ENCODE assay signal across 39 cellular contexts in the genomic region with DNA sequence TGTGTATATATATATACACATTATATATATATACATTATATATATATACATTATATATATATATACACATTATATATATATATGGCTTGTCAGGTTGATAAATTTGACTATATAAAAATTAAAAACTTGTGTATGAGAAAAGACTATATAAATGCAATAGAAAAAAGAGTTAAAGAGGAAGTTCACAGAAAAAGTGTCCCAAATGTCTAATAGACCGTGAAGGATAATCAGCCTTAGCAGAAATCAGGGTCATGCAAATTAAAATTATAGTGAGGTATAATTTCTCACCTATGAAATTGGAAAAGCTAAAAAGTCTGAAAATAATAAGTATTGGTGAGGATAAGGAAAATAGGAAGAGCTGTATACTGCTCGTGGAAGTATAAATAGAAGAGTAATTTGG. TPM values are rescaled to one million over a fixed set of nuclear protein-coding genes. Genes with fewer than 3 reads are reported as not detected.
"Had no signal": no experiment of that assay in that cellular context is flagged by ENCODE, and none has a peak within 500 bp of the region (broad histone marks: within the 10 kb centered on the region; RNA-seq: fewer than 3 reads in every experiment).

No MANE protein-coding gene starts in this region.

- H3K4me3 Mint-ChIP-seq: activated naive CD4-positive, alpha-beta T cell treated with anti-CD3 and anti-CD28 coated beads for 36 hours; activated naive CD4-positive, alpha-beta T cell treated with anti-CD3 and anti-CD28 coated beads, Interleukin-2, amount 10 ng/mL, durations not matched to agents 7 days and 5 days; activated naive CD4-positive, alpha-beta T cell treated with anti-CD3 and anti-CD28 coated beads, Interleukin-2, amount 50 U/mL, for 24 hours; activated naive CD8-positive, alpha-beta T cell; activated naive CD8-positive, alpha-beta T cell treated with anti-CD3 and anti-CD28 coated beads for 36 hours; activated naive CD8-positive, alpha-beta T cell treated with anti-CD3 and anti-CD28 coated beads, Interleukin-2, amount 10 ng/mL, durations not matched to agents 7 days and 5 days; activated naive CD8-positive, alpha-beta T cell treated with anti-CD3 and anti-CD28 coated beads, Interleukin-2, amount 50 U/mL, for 24 hours; activated T-cell treated with anti-CD3 and anti-CD28 coated beads, Interleukin-2, amount 50 U/mL, for 24 hours; activated T-cell treated with anti-CD3 and anti-CD28 coated beads, Interleukin-2, amount 50 U/mL, for 4 hours; activated T-cell treated with anti-CD3 and anti-CD28 coated beads, Interleukin-2, amount 50 U/mL, for 72 hours; activated T-helper 1 cell treated with anti-CD3 and anti-CD28 coated beads, Interleukin-12 subunit alpha, Interleukin-12 subunit beta, Interleukin-2, Interleukin-4 antibody, amounts not matched to agents 30 ng/mL and 10 ng/mL and 1 ng/mL, durations not matched to agents 14 hours and 24 hours and 36 hours; activated T-helper 17 cell treated with anti-CD3 and anti-CD28 coated beads, Interleukin-2, amount 50 U/mL, for 72 hours; brain; central memory CD8-positive, alpha-beta T cell had no signal

- H3K4me3 ChIP-seq: adrenal gland, ascending aorta, body of pancreas, breast epithelium, cardiac muscle cell had no signal

- H3K36me3 ChIP-seq: adrenal gland, ascending aorta, brain microvascular endothelial cell, breast epithelium, cardiac muscle cell had no signal

- H3K27me3 ChIP-seq: adrenal gland, ascending aorta, body of pancreas, brain microvascular endothelial cell, breast epithelium, cardiac muscle cell had no signal

- ATAC-seq: activated naive CD4-positive, alpha-beta T cell treated with anti-CD3 and anti-CD28 coated beads, Interleukin-2, amount 50 U/mL, for 72 hours; activated naive CD8-positive, alpha-beta T cell treated with anti-CD3 and anti-CD28 coated beads, Interleukin-2, amount 50 U/mL, for 24 hours; activated T-cell treated with anti-CD3 and anti-CD28 coated beads, Interleukin-2, amount 50 U/mL, for 4 hours; activated T-cell treated with anti-CD3 and anti-CD28 coated beads, Interleukin-2, amount 50 U/mL, for 72 hours; activated T-helper 17 cell treated with anti-CD3 and anti-CD28 coated beads, Interleukin-2, amount 50 U/mL, for 72 hours; body of pancreas had no signal

- DNase-seq: activated effector memory CD4-positive, alpha-beta T cell treated with Interleukin-2 at 50 U/mL for 16 hours; activated gamma-delta T cell; activated gamma-delta T cell treated with Interleukin-2 at 50 U/mL for 16 hours; activated naive CD4-positive, alpha-beta T cell; activated naive CD4-positive, alpha-beta T cell treated with anti-CD3 and anti-CD28 coated beads for 36 hours; activated naive CD4-positive, alpha-beta T cell treated with anti-CD3 and anti-CD28 coated beads, Interleukin-2, amount 10 ng/mL, durations not matched to agents 7 days and 5 days; activated naive CD4-positive, alpha-beta T cell treated with anti-CD3 and anti-CD28 coated beads, Interleukin-2, amount 50 U/mL, for 16 hours; activated naive CD4-positive, alpha-beta T cell treated with Interleukin-2 at 50 U/mL for 16 hours; activated naive CD8-positive, alpha-beta T cell treated with anti-CD3 and anti-CD28 coated beads for 36 hours; activated naive CD8-positive, alpha-beta T cell treated with anti-CD3 and anti-CD28 coated beads, Interleukin-2, amount 10 ng/mL, durations not matched to agents 7 days and 5 days; activated naive CD8-positive, alpha-beta T cell treated with anti-CD3 and anti-CD28 coated beads, Interleukin-2, amount 50 U/mL, for 24 hours; activated T-cell treated with anti-CD3 and anti-CD28 coated beads, Interleukin-2, amount 50 U/mL, for 1 hour; activated T-cell treated with anti-CD3 and anti-CD28 coated beads, Interleukin-2, amount 50 U/mL, for 24 hours; activated T-cell treated with anti-CD3 and anti-CD28 coated beads, Interleukin-2, amount 50 U/mL, for 4 hours; activated T-cell treated with anti-CD3 and anti-CD28 coated beads, Interleukin-2, amount 50 U/mL, for 48 hours; activated T-cell treated with anti-CD3 and anti-CD28 coated beads, Interleukin-2, amount 50 U/mL, for 72 hours; adrenal gland; amniotic stem cell; amygdala; anterior cingulate cortex; body of pancreas; brain microvascular endothelial cell; caudate nucleus; central memory CD4-positive, alpha-beta T cell; cerebellar nuclear complex had no signal

- H3K27me3 Mint-ChIP-seq: activated T-helper 17 cell treated with anti-CD3 and anti-CD28 coated beads, Interleukin-2, amount 50 U/mL, for 72 hours had no signal

- H3K4me1 Mint-ChIP-seq: activated naive CD4-positive, alpha-beta T cell treated with anti-CD3 and anti-CD28 coated beads, Interleukin-2, amount 10 ng/mL, durations not matched to agents 7 days and 5 days; activated naive CD4-positive, alpha-beta T cell treated with anti-CD3 and anti-CD28 coated beads, Interleukin-2, amount 50 U/mL, for 24 hours; activated naive CD8-positive, alpha-beta T cell treated with anti-CD3 and anti-CD28 coated beads for 36 hours; activated naive CD8-positive, alpha-beta T cell treated with anti-CD3 and anti-CD28 coated beads, Interleukin-2, amount 10 ng/mL, durations not matched to agents 7 days and 5 days; activated naive CD8-positive, alpha-beta T cell treated with anti-CD3 and anti-CD28 coated beads, Interleukin-2, amount 50 U/mL, for 24 hours; activated T-helper 17 cell treated with anti-CD3 and anti-CD28 coated beads, Interleukin-2, amount 50 U/mL, for 72 hours; central memory CD8-positive, alpha-beta T cell had no signal

- FAIRE-seq: astrocyte, bronchial epithelial cell had no signal

- H3K36me3 Mint-ChIP-seq: activated naive CD4-positive, alpha-beta T cell treated with anti-CD3 and anti-CD28 coated beads, Interleukin-2, amount 10 ng/mL, durations not matched to agents 7 days and 5 days; activated naive CD4-positive, alpha-beta T cell treated with anti-CD3 and anti-CD28 coated beads, Interleukin-2, amount 50 U/mL, for 24 hours; activated naive CD4-positive, alpha-beta T cell treated with anti-CD3 and anti-CD28 coated beads, Interleukin-2, amount 50 U/mL, for 72 hours; activated naive CD8-positive, alpha-beta T cell; activated naive CD8-positive, alpha-beta T cell treated with anti-CD3 and anti-CD28 coated beads for 36 hours; activated naive CD8-positive, alpha-beta T cell treated with anti-CD3 and anti-CD28 coated beads, Interleukin-2, amount 10 ng/mL, durations not matched to agents 7 days and 5 days; brain had no signal

- H3K9me3 Mint-ChIP-seq: activated naive CD4-positive, alpha-beta T cell treated with anti-CD3 and anti-CD28 coated beads for 36 hours; activated naive CD4-positive, alpha-beta T cell treated with anti-CD3 and anti-CD28 coated beads, Interleukin-2, amount 10 ng/mL, durations not matched to agents 7 days and 5 days; activated naive CD4-positive, alpha-beta T cell treated with anti-CD3 and anti-CD28 coated beads, Interleukin-2, amount 50 U/mL, for 24 hours; activated naive CD8-positive, alpha-beta T cell treated with anti-CD3 and anti-CD28 coated beads for 36 hours; activated naive CD8-positive, alpha-beta T cell treated with anti-CD3 and anti-CD28 coated beads, Interleukin-2, amount 10 ng/mL, durations not matched to agents 7 days and 5 days; activated naive CD8-positive, alpha-beta T cell treated with anti-CD3 and anti-CD28 coated beads, Interleukin-2, amount 50 U/mL, for 24 hours; activated T-cell treated with anti-CD3 and anti-CD28 coated beads, Interleukin-2, amount 50 U/mL, for 24 hours; activated T-cell treated with anti-CD3 and anti-CD28 coated beads, Interleukin-2, amount 50 U/mL, for 4 hours; activated T-helper 1 cell treated with anti-CD3 and anti-CD28 coated beads, Interleukin-12 subunit alpha, Interleukin-12 subunit beta, Interleukin-2, Interleukin-4 antibody, amounts not matched to agents 30 ng/mL and 10 ng/mL and 1 ng/mL, durations not matched to agents 14 hours and 24 hours and 36 hours; activated T-helper 17 cell treated with anti-CD3 and anti-CD28 coated beads, Interleukin-2, amount 50 U/mL, for 72 hours; activated T-helper 2 cell treated with anti-CD3 and anti-CD28 coated beads, Interferon-gamma antibody, Interleukin-2, Interleukin-4, amounts not matched to agents 10 μg/mL and 5 μg/mL and 100 μg/mL, durations not matched to agents 14 hours and 24 hours and 36 hours; central memory CD8-positive, alpha-beta T cell had no signal

- H3K4me1 ChIP-seq: adrenal gland, body of pancreas, breast epithelium had no signal

- H3K9me3 ChIP-seq: adrenal gland, ascending aorta, body of pancreas, breast epithelium had no signal

- H3K27ac ChIP-seq: adrenal gland, ascending aorta, body of pancreas, brain microvascular endothelial cell, breast epithelium, cardiac muscle cell had no signal

- H3K27ac Mint-ChIP-seq: activated naive CD4-positive, alpha-beta T cell treated with anti-CD3 and anti-CD28 coated beads for 36 hours; activated naive CD4-positive, alpha-beta T cell treated with anti-CD3 and anti-CD28 coated beads, Interleukin-2, amount 10 ng/mL, durations not matched to agents 7 days and 5 days; activated naive CD4-positive, alpha-beta T cell treated with anti-CD3 and anti-CD28 coated beads, Interleukin-2, amount 50 U/mL, for 24 hours; activated naive CD4-positive, alpha-beta T cell treated with anti-CD3 and anti-CD28 coated beads, Interleukin-2, amount 50 U/mL, for 72 hours; activated naive CD8-positive, alpha-beta T cell; activated naive CD8-positive, alpha-beta T cell treated with anti-CD3 and anti-CD28 coated beads for 36 hours; activated naive CD8-positive, alpha-beta T cell treated with anti-CD3 and anti-CD28 coated beads, Interleukin-2, amount 10 ng/mL, durations not matched to agents 7 days and 5 days; activated naive CD8-positive, alpha-beta T cell treated with anti-CD3 and anti-CD28 coated beads, Interleukin-2, amount 50 U/mL, for 24 hours; activated T-cell treated with anti-CD3 and anti-CD28 coated beads, Interleukin-2, amount 50 U/mL, for 24 hours; activated T-cell treated with anti-CD3 and anti-CD28 coated beads, Interleukin-2, amount 50 U/mL, for 72 hours; activated T-helper 1 cell treated with anti-CD3 and anti-CD28 coated beads, Interleukin-12 subunit alpha, Interleukin-12 subunit beta, Interleukin-2, Interleukin-4 antibody, amounts not matched to agents 30 ng/mL and 10 ng/mL and 1 ng/mL, durations not matched to agents 14 hours and 24 hours and 36 hours; activated T-helper 17 cell treated with anti-CD3 and anti-CD28 coated beads, Interleukin-2, amount 50 U/mL, for 72 hours; activated T-helper 2 cell treated with anti-CD3 and anti-CD28 coated beads, Interferon-gamma antibody, Interleukin-2, Interleukin-4, amounts not matched to agents 10 μg/mL and 5 μg/mL and 100 μg/mL, durations not matched to agents 14 hours and 24 hours and 36 hours; brain had no signal

RNA-seq across cellular contexts. Expression of a gene that starts 51.1 kb away (rescaled TPM):
- total RNA-seq: activated naive CD4-positive, alpha-beta T cell treated with anti-CD3 and anti-CD28 coated beads for 36 hours; activated naive CD8-positive, alpha-beta T cell treated with anti-CD3 and anti-CD28 coated beads for 36 hours; activated naive CD8-positive, alpha-beta T cell treated with anti-CD3 and anti-CD28 coated beads, Interleukin-2, amount 10 ng/mL, durations not matched to agents 7 days and 5 days; activated T-helper 1 cell treated with anti-CD3 and anti-CD28 coated beads, Interleukin-12 subunit alpha, Interleukin-12 subunit beta, Interleukin-2, Interleukin-4 antibody, amounts not matched to agents 30 ng/mL and 10 ng/mL and 1 ng/mL, durations not matched to agents 14 hours and 24 hours and 36 hours; activated T-helper 2 cell treated with anti-CD3 and anti-CD28 coated beads, Interferon-gamma antibody, Interleukin-2, Interleukin-4, amounts not matched to agents 10 μg/mL and 5 μg/mL and 100 μg/mL, durations not matched to agents 14 hours and 24 hours and 36 hours; bronchial epithelial cell had no signal

RNA-seq across cellular contexts. Expression of a gene that starts 52.9 kb away (rescaled TPM):
- total RNA-seq: activated naive CD4-positive, alpha-beta T cell treated with anti-CD3 and anti-CD28 coated beads for 36 hours; activated naive CD4-positive, alpha-beta T cell treated with anti-CD3 and anti-CD28 coated beads, Interleukin-2, amount 50 U/mL, for 72 hours; activated naive CD8-positive, alpha-beta T cell treated with anti-CD3 and anti-CD28 coated beads for 36 hours; activated naive CD8-positive, alpha-beta T cell treated with anti-CD3 and anti-CD28 coated beads, Interleukin-2, amount 10 ng/mL, durations not matched to agents 7 days and 5 days; activated T-cell treated with anti-CD3 and anti-CD28 coated beads, Interleukin-2, amount 50 U/mL, for 4 hours; activated T-cell treated with anti-CD3 and anti-CD28 coated beads, Interleukin-2, amount 50 U/mL, for 72 hours; activated T-helper 1 cell treated with anti-CD3 and anti-CD28 coated beads, Interleukin-12 subunit alpha, Interleukin-12 subunit beta, Interleukin-2, Interleukin-4 antibody, amounts not matched to agents 30 ng/mL and 10 ng/mL and 1 ng/mL, durations not matched to agents 14 hours and 24 hours and 36 hours; activated T-helper 17 cell treated with anti-CD3 and anti-CD28 coated beads, Interleukin-2, amount 50 U/mL, for 72 hours; activated T-helper 2 cell treated with anti-CD3 and anti-CD28 coated beads, Interferon-gamma antibody, Interleukin-2, Interleukin-4, amounts not matched to agents 10 μg/mL and 5 μg/mL and 100 μg/mL, durations not matched to agents 14 hours and 24 hours and 36 hours; ascending aorta; body of pancreas; bronchial epithelial cell; chondrocyte had no signal
